Comparison of ENCODE assay signal across 1 cellular context in genomic region chr3:52895416-52895815, GRCh38.
TF ChIP-seq lines count a peak whose summit lies in the region.

No MANE protein-coding gene starts in this region.

TF ChIP-seq in GM12878, 131 proteins besides CTCF, POLR2A, EP300 and RAD21:
- TF ChIP-seq, protein P1, sequence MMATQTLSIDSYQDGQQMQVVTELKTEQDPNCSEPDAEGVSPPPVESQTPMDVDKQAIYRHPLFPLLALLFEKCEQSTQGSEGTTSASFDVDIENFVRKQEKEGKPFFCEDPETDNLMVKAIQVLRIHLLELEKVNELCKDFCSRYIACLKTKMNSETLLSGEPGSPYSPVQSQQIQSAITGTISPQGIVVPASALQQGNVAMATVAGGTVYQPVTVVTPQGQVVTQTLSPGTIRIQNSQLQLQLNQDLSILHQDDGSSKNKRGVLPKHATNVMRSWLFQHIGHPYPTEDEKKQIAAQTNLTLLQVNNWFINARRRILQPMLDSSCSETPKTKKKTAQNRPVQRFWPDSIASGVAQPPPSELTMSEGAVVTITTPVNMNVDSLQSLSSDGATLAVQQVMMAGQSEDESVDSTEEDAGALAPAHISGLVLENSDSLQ (IDR thresholded peaks at IDR 0.05), result peak; percentile 42; the same call in 1 of the 2 replicates
- no peak for TF ChIP-seq PAX8 (IDR thresholded peaks at IDR 0.05)
- TF ChIP-seq PBX3 (IDR thresholded peaks at IDR 0.05; ENCODE audit: insufficient replicate concordance, low read depth, low read length), result peak; percentile 23
